Comparison of ENCODE assay signal across 8 cellular contexts in genomic region chrX:136909706-136910564, GRCh38.
DNase-seq lines count a peak whose midpoint lies in the region; ATAC-seq and TF ChIP-seq lines count a peak whose summit lies in the region.

No MANE protein-coding gene starts in this region.

- TF ChIP-seq CTCF in WERI-Rb-1 (IDR thresholded peaks at IDR 0.05; ENCODE audit: low read depth, low read length): no peak

- peak overlapping the region; percentile 67 for H3K4me3 ChIP-seq in WERI-Rb-1 (ENCODE audit: low read depth, low read length)

- DNase-seq in AG08395 (ENCODE audit: low spot score) (peak; percentile 79), NCI-H2196 treated with DMSO at 0.1 percent for 48 hours (lab: John Stamatoyannopoulos, UW; ENCODE audit: unreplicated experiment) (peak; percentile 66), WERI-Rb-1 (peak; percentile 89), inferior parietal cortex (ENCODE audit: extremely low spot score) (peak; percentile 54), smooth muscle cell of the brain vasculature (ENCODE audit: low read depth, low spot score) (peak; percentile 65)
- peak; percentile 47 for DNase-seq in central memory CD4-positive, alpha-beta T cell

- peak overlapping the region; percentile 72 for H3K27ac ChIP-seq in WERI-Rb-1

- H3K36me3 ChIP-seq in WERI-Rb-1: no peaks in the 10 kb centered on the region

- H3K9me3 ChIP-seq in WERI-Rb-1 (ENCODE audit: severe bottlenecking): no peaks in the 10 kb centered on the region

- H3K27me3 ChIP-seq in WERI-Rb-1 (ENCODE audit: insufficient read depth, low read depth, severe bottlenecking): no peaks in the 10 kb centered on the region

- peak; percentile 64 for ATAC-seq in GM18907 (IDR thresholded peaks at IDR 0.05; ENCODE audit: unreplicated experiment)
- ATAC-seq in HG03139 (IDR thresholded peaks at IDR 0.05; ENCODE audit: unreplicated experiment): peak; percentile 73

Comparison
In these comparisons a context has a peak if more than half of its experiments do, and no peak if none do; other contexts are left out.
1. Peak in every context shown above with its lines: DNase-seq, ATAC-seq, H3K4me3 ChIP-seq and H3K27ac ChIP-seq.